In genomic region chr12:14066021-14066420, GRCh38 we compare ENCODE assay signal across 21 cellular contexts.
DNase-seq lines count a peak whose midpoint lies in the region; ATAC-seq, FAIRE-seq and TF ChIP-seq lines count a peak whose summit lies in the region.
"Had no signal": no experiment of that assay in that cellular context is flagged by ENCODE, and none has a peak within 500 bp of the region (broad histone marks: within the 10 kb centered on the region; RNA-seq: fewer than 3 reads in every experiment).

No MANE protein-coding gene starts in this region.

- no peak overlapping the region for H4K8ac ChIP-seq in mesendoderm (ENCODE audit: low read depth, low read length)

- H3K27ac Mint-ChIP-seq in activated T-helper 17 cell treated with anti-CD3 and anti-CD28 coated beads, Interleukin-2, amount 50 U/mL, for 72 hours: no peak overlapping the region
- no peak overlapping the region for H3K27ac Mint-ChIP-seq in activated CD4-positive, alpha-beta memory T cell treated with anti-CD3 and anti-CD28 coated beads, Interleukin-2, amount 10 ng/mL, durations not matched to agents 7 days and 5 days
- H3K27ac Mint-ChIP-seq: CD8-positive, alpha-beta memory T cell had no signal

- H4K20me1 ChIP-seq in HCT116 (ENCODE audit: insufficient read depth): no peaks in the 10 kb centered on the region
- H4K20me1 ChIP-seq: BLaER1 had no signal

- no peaks in the 10 kb centered on the region for H3K27me3 ChIP-seq in HCT116 (ENCODE audit: insufficient read depth, low read length)
- H3K27me3 ChIP-seq in mesendoderm (ENCODE audit: insufficient read depth, low read length, poor library complexity): no peaks in the 10 kb centered on the region
- H3K27me3 ChIP-seq: BLaER1, Peyer's patch had no signal

- H3K4me1 ChIP-seq in HCT116 (ENCODE audit: control insufficient read depth in 1 of 2, insufficient read depth in 2 of 2, low read length in 2 of 2) (peaks cover 3 to 13% of the 10 kb centered on the region in 2 experiments; a peak in 3 of 4 replicates), mesendoderm (ENCODE audit: control insufficient read depth, low read depth, low read length) (no peaks in the 10 kb centered on the region)
- H3K4me1 ChIP-seq: BLaER1, Peyer's patch had no signal

- no peaks in the 10 kb centered on the region for H3K9me3 ChIP-seq in HCT116 (ENCODE audit: control insufficient read depth in 1 of 2, insufficient read depth in 1 of 2, low read depth in 1 of 2, low read length in 2 of 2)
- H3K9me3 ChIP-seq: BLaER1, Peyer's patch had no signal

- no peak overlapping the region for H2BK15ac ChIP-seq in mesendoderm (replicated peaks; ENCODE audit: low read depth)

- H2AK5ac ChIP-seq in mesendoderm (ENCODE audit: low read length): no peak overlapping the region

- no peaks in the 10 kb centered on the region for H3K79me1 ChIP-seq in mesendoderm (ENCODE audit: low read length)

- no peak overlapping the region for H2BK120ac ChIP-seq in mesendoderm (ENCODE audit: low read depth, low read length)

- no peak overlapping the region for H3K18ac ChIP-seq in mesendoderm (ENCODE audit: low read length)

- TF ChIP-seq RAD21 in HCT116 (IDR thresholded peaks at IDR 0.05; ENCODE audit: low read depth): no peak

- H3K36me3 Mint-ChIP-seq in activated T-helper 17 cell treated with anti-CD3 and anti-CD28 coated beads, Interleukin-2, amount 50 U/mL, for 72 hours (ENCODE audit: low read depth): no peaks in the 10 kb centered on the region
- no peaks in the 10 kb centered on the region for H3K36me3 Mint-ChIP-seq in activated CD4-positive, alpha-beta memory T cell treated with anti-CD3 and anti-CD28 coated beads, Interleukin-2, amount 10 ng/mL, durations not matched to agents 7 days and 5 days (ENCODE audit: low read depth)
- H3K36me3 Mint-ChIP-seq: CD8-positive, alpha-beta memory T cell had no signal

- H3K36me3 ChIP-seq in HCT116 (ENCODE audit: control insufficient read depth in 1 of 2, insufficient read depth in 2 of 2, low read length in 2 of 2) (no peaks in the 10 kb centered on the region), mesendoderm (ENCODE audit: control insufficient read depth, insufficient read depth, low read length) (no peaks in the 10 kb centered on the region)
- H3K36me3 ChIP-seq: BLaER1, Peyer's patch had no signal

- peak; percentile 45 for DNase-seq in HCT116 (ENCODE audit: low read depth, low spot score)
- peak; percentile 38 for DNase-seq in RCC 7860 (ENCODE audit: low spot score)
- peak; percentile 78 for DNase-seq in epithelial cell of prostate (ENCODE audit: low read depth, low spot score)
- DNase-seq in mesendoderm: peak; percentile 56
- DNase-seq in activated CD4-positive, alpha-beta memory T cell treated with anti-CD3 and anti-CD28 coated beads, Interleukin-2, amount 10 ng/mL, durations not matched to agents 7 days and 5 days: no peak
- no peak for DNase-seq in nucleus accumbens (lab: John Stamatoyannopoulos, UW)
- DNase-seq: CD8-positive, alpha-beta memory T cell; DMS 273 treated with DMSO at 0.1 percent for 48 hours; H7; MV-4-11; NCI-H1417; NCI-H187 treated with DMSO at 0.1 percent for 48 hours; NCI-H2171; NCI-H748 treated with DMSO at 0.1 percent for 48 hours; Peyer's patch; SHP77 treated with DMSO at 0.1 percent for 48 hours had no signal

- no peaks in the 10 kb centered on the region for H3K9me3 Mint-ChIP-seq in activated T-helper 17 cell treated with anti-CD3 and anti-CD28 coated beads, Interleukin-2, amount 50 U/mL, for 72 hours
- H3K9me3 Mint-ChIP-seq in activated CD4-positive, alpha-beta memory T cell treated with anti-CD3 and anti-CD28 coated beads, Interleukin-2, amount 10 ng/mL, durations not matched to agents 7 days and 5 days: no peaks in the 10 kb centered on the region

- H3K9me2 ChIP-seq in HCT116 (ENCODE audit: insufficient read depth): no peaks in the 10 kb centered on the region

- H3K23ac ChIP-seq in mesendoderm (ENCODE audit: low read length): no peak overlapping the region

- ATAC-seq in HCT116: peak; percentile 95
- no peak for ATAC-seq in activated T-helper 17 cell treated with anti-CD3 and anti-CD28 coated beads, Interleukin-2, amount 50 U/mL, for 72 hours (replicated peaks)
- ATAC-seq in HG03159 (IDR thresholded peaks at IDR 0.05; ENCODE audit: unreplicated experiment): no peak
- ATAC-seq: SK-N-SH treated with all-trans-retinoic acid at 6 μM for 48 hours had no signal

- H4K5ac ChIP-seq in mesendoderm (ENCODE audit: low read length): no peak overlapping the region

- intact Hi-C loops in HCT116 (cut with micrococcal nuclease): no loop called here

- RAD21 ChIA-PET in HCT116 (lab: Charles Lee; ENCODE audit: low non-redundant PET in 1 of 2, low total read pairs in 2 of 2, uncharacterized antibody in 2 of 2, unreplicated experiment in 2 of 2): no interaction called here

- H3K4me2 ChIP-seq in HCT116 (ENCODE audit: low read length): peak overlapping the region; percentile 43
- no peak overlapping the region for H3K4me2 ChIP-seq in mesendoderm (ENCODE audit: low read length)
- H3K4me2 ChIP-seq: BLaER1 had no signal

- no peak for TF ChIP-seq POLR2A in HCT116 (IDR thresholded peaks at IDR 0.05; ENCODE audit: borderline replicate concordance, extremely low read depth, insufficient read depth, insufficient read length)

- no peak for TF ChIP-seq CTCF in HCT116 (IDR thresholded peaks at IDR 0.05 in 2 of 3, conservative IDR thresholded peaks at IDR 0.05 in 1 of 3; ENCODE audit: borderline replicate concordance in 1 of 3, insufficient read depth in 1 of 3, low read depth in 2 of 3, low read length in 2 of 3)

- H3K9ac ChIP-seq in HCT116 (ENCODE audit: low read length) (no peak overlapping the region), mesendoderm (ENCODE audit: low read length) (no peak overlapping the region)
- H3K9ac ChIP-seq: BLaER1 had no signal

- H3K4me1 Mint-ChIP-seq in activated T-helper 17 cell treated with anti-CD3 and anti-CD28 coated beads, Interleukin-2, amount 50 U/mL, for 72 hours: no peaks in the 10 kb centered on the region
- no peaks in the 10 kb centered on the region for H3K4me1 Mint-ChIP-seq in activated CD4-positive, alpha-beta memory T cell treated with anti-CD3 and anti-CD28 coated beads, Interleukin-2, amount 10 ng/mL, durations not matched to agents 7 days and 5 days
- H3K4me1 Mint-ChIP-seq: CD8-positive, alpha-beta memory T cell had no signal

- BruUV-seq in HCT116 (replicated peaks; lab: Mats Ljungman, UMichigan): no TSS peak

- no peak overlapping the region for H3K27ac ChIP-seq in HCT116 (ENCODE audit: low read depth, low read length)
- H3K27ac ChIP-seq in epithelial cell of prostate: peak overlapping the region; percentile 22
- no peak overlapping the region for H3K27ac ChIP-seq in mesendoderm (ENCODE audit: low read depth, low read length)
- H3K27ac ChIP-seq: BLaER1, Peyer's patch had no signal

- H3K27me3 Mint-ChIP-seq in activated T-helper 17 cell treated with anti-CD3 and anti-CD28 coated beads, Interleukin-2, amount 50 U/mL, for 72 hours: peaks cover 3% of the 10 kb centered on the region
- H3K27me3 Mint-ChIP-seq in activated CD4-positive, alpha-beta memory T cell treated with anti-CD3 and anti-CD28 coated beads, Interleukin-2, amount 10 ng/mL, durations not matched to agents 7 days and 5 days: no peaks in the 10 kb centered on the region

- CTCF ChIA-PET in HCT116 (lab: Charles Lee): no interaction called here
- CTCF ChIA-PET in activated CD4-positive, alpha-beta memory T cell treated with anti-CD3 and anti-CD28 coated beads, Interleukin-2, amount 10 ng/mL, durations not matched to agents 7 days and 5 days (lab: Charles Lee): no interaction called here

- H3K4me3 ChIP-seq in HCT116 (replicated peaks in 1 of 2; ENCODE audit: low read depth in 1 of 2, low read length in 2 of 2) (no peak overlapping the region), mesendoderm (ENCODE audit: low read length) (no peak overlapping the region)
- H3K4me3 ChIP-seq: BLaER1, Peyer's patch had no signal

- H3K56ac ChIP-seq in mesendoderm (ENCODE audit: low read length): no peak overlapping the region

- no peak for FAIRE-seq in RCC 7860 (lab: Jason Lieb, UNC)
- FAIRE-seq: A204.1 had no signal

- no peak overlapping the region for H2BK5ac ChIP-seq in mesendoderm (ENCODE audit: low read length)

- H3K4ac ChIP-seq in mesendoderm (ENCODE audit: low read depth, low read length): no peak overlapping the region

- H3K79me2 ChIP-seq in HCT116 (ENCODE audit: insufficient read depth, low read length) (no peaks in the 10 kb centered on the region), mesendoderm (ENCODE audit: control insufficient read depth, insufficient read depth, low read length) (no peaks in the 10 kb centered on the region)

- POLR2A ChIA-PET in HCT116 (lab: Charles Lee): no interaction called here
- POLR2A ChIA-PET in activated CD4-positive, alpha-beta memory T cell treated with anti-CD3 and anti-CD28 coated beads, Interleukin-2, amount 10 ng/mL, durations not matched to agents 7 days and 5 days (lab: Charles Lee): no interaction called here

- no peak overlapping the region for H3K4me3 Mint-ChIP-seq in activated T-helper 17 cell treated with anti-CD3 and anti-CD28 coated beads, Interleukin-2, amount 50 U/mL, for 72 hours
- no peak overlapping the region for H3K4me3 Mint-ChIP-seq in activated CD4-positive, alpha-beta memory T cell treated with anti-CD3 and anti-CD28 coated beads, Interleukin-2, amount 10 ng/mL, durations not matched to agents 7 days and 5 days
- H3K4me3 Mint-ChIP-seq: CD8-positive, alpha-beta memory T cell had no signal

- peak overlapping the region; percentile 29 for H2AFZ ChIP-seq in HCT116 (ENCODE audit: low read depth, low read length, poor library complexity, severe bottlenecking)

TF ChIP-seq in HCT116, 20 proteins besides CTCF, POLR2A, EP300 and RAD21:
- TF ChIP-seq CBX3 (IDR thresholded peaks at IDR 0.05; ENCODE audit: low read depth) (peak; percentile 54; the same call in 1 of the 2 replicates), MAX (IDR thresholded peaks at IDR 0.05) (peak; percentile 23; the same call in 1 of the 2 replicates), CEBPB (IDR thresholded peaks at IDR 0.05; ENCODE audit: low read depth) (peak; percentile 45; the same call in 1 of the 2 replicates), SP1 (IDR thresholded peaks at IDR 0.05; ENCODE audit: low read depth) (peak; percentile 69), EZH2phosphoT487 (IDR thresholded peaks at IDR 0.05; ENCODE audit: borderline replicate concordance) (no peak), FOSL1 (IDR thresholded peaks at IDR 0.05; ENCODE audit: low read depth) (peak; percentile 72), SIN3A (IDR thresholded peaks at IDR 0.05; ENCODE audit: low read depth) (no peak), JUND (IDR thresholded peaks at IDR 0.05) (peak; percentile 77)

Comparison
In these comparisons a context has a peak if more than half of its experiments do, and no peak if none do; other contexts are left out.
1. DNase-seq: peak in HCT116 (single experiment), RCC 7860 (single experiment), epithelial cell of prostate (single experiment) and mesendoderm (single experiment); none in activated CD4-positive, alpha-beta memory T cell treated with anti-CD3 and anti-CD28 coated beads, Interleukin-2, amount 10 ng/mL, durations not matched to agents 7 days and 5 days (single experiment) and nucleus accumbens (0 of 56).